In genomic region chr12:31585895-31586294, GRCh38 we compare ENCODE assay signal across 19 cellular contexts.
"Had no signal": no experiment of that assay in that cellular context is flagged by ENCODE, and none has a peak within 500 bp of the region (broad histone marks: within the 10 kb centered on the region; RNA-seq: fewer than 3 reads in every experiment).

No MANE protein-coding gene starts in this region.

- H3K27ac Mint-ChIP-seq: activated CD4-positive, alpha-beta T cell treated with anti-CD3 and anti-CD28 coated beads, Interleukin-2, amount 10 ng/mL, durations not matched to agents 7 days and 5 days; activated naive CD4-positive, alpha-beta T cell treated with anti-CD3 and anti-CD28 coated beads, Interleukin-2, amount 10 ng/mL, durations not matched to agents 7 days and 5 days; activated T-helper 2 cell treated with anti-CD3 and anti-CD28 coated beads, Interferon-gamma antibody, Interleukin-2, Interleukin-4, amounts not matched to agents 10 μg/mL and 5 μg/mL and 100 μg/mL, durations not matched to agents 14 hours and 24 hours and 36 hours; dendritic cell treated with granulocyte-macrophage colony-stimulating factor and Interleukin-4, amounts not matched to agents 40 ng/mL and 50 ng/mL, for 4 days; effector memory CD8-positive, alpha-beta T cell had no signal

- H3K9me3 Mint-ChIP-seq: activated CD4-positive, alpha-beta T cell treated with anti-CD3 and anti-CD28 coated beads, Interleukin-2, amount 10 ng/mL, durations not matched to agents 7 days and 5 days; activated naive CD4-positive, alpha-beta T cell treated with anti-CD3 and anti-CD28 coated beads, Interleukin-2, amount 10 ng/mL, durations not matched to agents 7 days and 5 days; activated T-helper 2 cell treated with anti-CD3 and anti-CD28 coated beads, Interferon-gamma antibody, Interleukin-2, Interleukin-4, amounts not matched to agents 10 μg/mL and 5 μg/mL and 100 μg/mL, durations not matched to agents 14 hours and 24 hours and 36 hours; dendritic cell treated with granulocyte-macrophage colony-stimulating factor and Interleukin-4, amounts not matched to agents 40 ng/mL and 50 ng/mL, for 4 days; effector memory CD8-positive, alpha-beta T cell had no signal

- H3K27me3 ChIP-seq: adrenal gland, gastroesophageal sphincter, suprapubic skin, upper lobe of right lung had no signal

- ATAC-seq: effector memory CD8-positive, alpha-beta T cell; gastroesophageal sphincter; right cardiac atrium; stimulated activated naive CD8-positive, alpha-beta T cell treated with anti-CD3 and anti-CD28 coated beads, Interleukin-15, Interleukin-2, amounts not matched to agents 100 U/mL and 50 U/mL, for 24 hours; upper lobe of right lung had no signal

- DNase-seq: activated CD4-positive, alpha-beta T cell treated with anti-CD3 and anti-CD28 coated beads, Interleukin-2, amount 10 ng/mL, durations not matched to agents 7 days and 5 days; activated CD4-positive, CD25-positive, alpha-beta regulatory T cell; activated naive CD4-positive, alpha-beta T cell treated with anti-CD3 and anti-CD28 coated beads, Interleukin-2, amount 10 ng/mL, durations not matched to agents 7 days and 5 days; adrenal gland; effector memory CD8-positive, alpha-beta T cell; left ventricle myocardium inferior; right cardiac atrium; stimulated activated naive CD8-positive, alpha-beta T cell treated with anti-CD3 and anti-CD28 coated beads, Interleukin-15, Interleukin-2, amounts not matched to agents 100 U/mL and 50 U/mL, for 24 hours; T-helper 2 cell; upper lobe of right lung had no signal

- FAIRE-seq: keratinocyte, TTC549 had no signal

- H3K4me3 ChIP-seq: adrenal gland, gastroesophageal sphincter, left ventricle myocardium inferior, suprapubic skin, upper lobe of right lung had no signal

- H3K4me3 Mint-ChIP-seq: activated CD4-positive, alpha-beta T cell treated with anti-CD3 and anti-CD28 coated beads, Interleukin-2, amount 10 ng/mL, durations not matched to agents 7 days and 5 days; activated naive CD4-positive, alpha-beta T cell treated with anti-CD3 and anti-CD28 coated beads, Interleukin-2, amount 10 ng/mL, durations not matched to agents 7 days and 5 days; central memory CD8-positive, alpha-beta T cell; dendritic cell treated with granulocyte-macrophage colony-stimulating factor and Interleukin-4, amounts not matched to agents 40 ng/mL and 50 ng/mL, for 4 days; effector memory CD8-positive, alpha-beta T cell had no signal

- H3K36me3 ChIP-seq: adrenal gland, gastroesophageal sphincter, left ventricle myocardium inferior, neutrophil, suprapubic skin, upper lobe of right lung had no signal

- H3K27ac ChIP-seq: adrenal gland, epithelial cell of prostate, gastroesophageal sphincter, left ventricle myocardium inferior, neutrophil, suprapubic skin, upper lobe of right lung had no signal

- H3K9me3 ChIP-seq: adrenal gland, gastroesophageal sphincter, left ventricle myocardium inferior, neutrophil, suprapubic skin, upper lobe of right lung had no signal
